Comparison of ENCODE assay signal across 16 cellular contexts in the genomic region with DNA sequence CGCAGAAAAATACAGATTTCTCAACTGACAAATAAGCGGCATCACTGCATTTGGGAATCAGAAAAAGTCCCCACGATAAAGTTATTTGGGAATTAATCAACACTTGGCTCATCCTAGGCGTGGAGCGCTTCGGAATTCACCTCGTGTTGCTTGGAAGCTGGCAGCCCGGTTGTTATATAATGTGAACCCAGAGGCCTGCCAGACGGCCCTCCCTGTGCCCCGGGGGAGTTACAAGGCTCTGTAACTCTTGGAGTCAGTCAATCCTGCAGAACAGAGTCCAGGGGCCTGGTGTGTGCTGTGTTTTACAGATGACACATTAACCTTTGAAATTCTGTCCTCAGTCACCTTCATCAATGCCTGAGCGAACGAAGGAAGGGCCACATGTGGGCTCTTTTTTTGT.
DNase-seq lines count a peak whose midpoint lies in the region; FAIRE-seq and TF ChIP-seq lines count a peak whose summit lies in the region.
"Had no signal": no experiment of that assay in that cellular context is flagged by ENCODE, and none has a peak within 500 bp of the region (broad histone marks: within the 10 kb centered on the region; RNA-seq: fewer than 3 reads in every experiment).

No MANE protein-coding gene starts in this region.

- H3K9me3 ChIP-seq in keratinocyte (ENCODE audit: control insufficient read depth, low read depth, low read length) = no peaks in the 10 kb centered on the region
- H3K9me3 ChIP-seq in sigmoid colon = no peaks in the 10 kb centered on the region
- H3K9me3 ChIP-seq: thoracic aorta had no signal

- H3K4me3 ChIP-seq in keratinocyte (ENCODE audit: control insufficient read depth in 2 of 3, extremely low read depth in 1 of 3, insufficient read depth in 2 of 3, low read depth in 1 of 3, low read length in 3 of 3) (no peak overlapping the region), sigmoid colon (no peak overlapping the region)
- H3K4me3 ChIP-seq: thoracic aorta had no signal

- peak; percentile 31 for DNase-seq in Caki2 (ENCODE audit: low read depth)
- DNase-seq in caudate nucleus (lab: John Stamatoyannopoulos, UW) = peak in 39 of 61 donors; percentile 8 to 75 (median 30)
- DNase-seq in keratinocyte (ENCODE audit: low read depth, low spot score) = no peak
- DNase-seq in sigmoid colon = peak; percentile 85
- DNase-seq in dedifferentiated amniotic fluid mesenchymal stem cell (ENCODE audit: extremely low spot score) = no peak
- no peak for DNase-seq in CD14-positive monocyte (ENCODE audit: low spot score)
- DNase-seq in foreskin melanocyte = no peak
- no peak for DNase-seq in stimulated activated CD4-positive, alpha-beta T cell treated with anti-CD3 and anti-CD28 coated beads, Interleukin-4, amount 100 ng/mL, for 24 hours
- DNase-seq: activated naive CD8-positive, alpha-beta T cell treated with anti-CD3 and anti-CD28 coated beads, Interleukin-2, amount 10 ng/mL, durations not matched to agents 7 days and 5 days; DMS153; mesendoderm; SHP77; stimulated activated CD4-positive, alpha-beta T cell treated with anti-CD3 and anti-CD28 coated beads, Interleukin-15, amount 100 ng/mL, for 24 hours had no signal

- FAIRE-seq in keratinocyte (lab: Jason Lieb, UNC) = no peak

- WGBS in sigmoid colon, 2 donors = 82 to 84% methylated on average over 12 of the region's 12 CpGs

- peaks cover 3% of the 10 kb centered on the region for H3K9me1 ChIP-seq in keratinocyte (ENCODE audit: control insufficient read depth, extremely low read depth, insufficient read depth, low read length)

- H3K4me2 ChIP-seq in keratinocyte (ENCODE audit: control insufficient read depth, extremely low read depth, insufficient read depth, low read depth, low read length) = peak overlapping the region; percentile 57
- H3K4me2 ChIP-seq: KMS-11 had no signal

- H2AFZ ChIP-seq in keratinocyte (ENCODE audit: control insufficient read depth, low read length) = no peak overlapping the region

- H3K4me1 Mint-ChIP-seq in CD14-positive monocyte = peaks cover 39% of the 10 kb centered on the region

- H3K9me3 Mint-ChIP-seq in CD14-positive monocyte = peaks cover 0 to 2% (median 0%) of the 10 kb centered on the region in 7 donors
- H3K9me3 Mint-ChIP-seq: activated naive CD8-positive, alpha-beta T cell treated with anti-CD3 and anti-CD28 coated beads, Interleukin-2, amount 10 ng/mL, durations not matched to agents 7 days and 5 days had no signal

- no peaks in the 10 kb centered on the region for H3K27me3 Mint-ChIP-seq in CD14-positive monocyte (ENCODE audit: low read depth in 3 of 3)
- H3K27me3 Mint-ChIP-seq: activated naive CD8-positive, alpha-beta T cell treated with anti-CD3 and anti-CD28 coated beads, Interleukin-2, amount 10 ng/mL, durations not matched to agents 7 days and 5 days had no signal

- no peaks in the 10 kb centered on the region for H4K20me1 ChIP-seq in keratinocyte (ENCODE audit: control insufficient read depth, extremely low read depth, insufficient read depth, low read length)

- peak in 2 of 4 donors; percentile 13 to 69 for TF ChIP-seq EP300 in sigmoid colon (IDR thresholded peaks at IDR 0.05)

- H3K36me3 ChIP-seq in keratinocyte (ENCODE audit: control insufficient read depth in 2 of 2, extremely low read depth in 1 of 2, insufficient read depth in 2 of 2, low read length in 2 of 2) (peaks cover 0 to 4% of the 10 kb centered on the region in 2 experiments), sigmoid colon (no peaks in the 10 kb centered on the region)
- H3K36me3 ChIP-seq: thoracic aorta had no signal

- peaks cover 2 to 5% of the 10 kb centered on the region in 2 donors for H3K36me3 Mint-ChIP-seq in CD14-positive monocyte

- H3K27me3 ChIP-seq in keratinocyte (ENCODE audit: control insufficient read depth, extremely low read depth, insufficient read depth, low read length) (no peaks in the 10 kb centered on the region), sigmoid colon (no peaks in the 10 kb centered on the region)

- dilution Hi-C loops in keratinocyte (cut with MboI; ENCODE audit: extremely low pct_ligation_motif_present, low sequenced_read_pairs) = loop anchor here (5.0 kb wide), 1 partner anchor 64 kb away; no protein-coding TSS in a partner anchor

- peaks cover 20% of the 10 kb centered on the region for H3K4me1 ChIP-seq in keratinocyte (ENCODE audit: control insufficient read depth, extremely low read depth, insufficient read depth, low read length)
- H3K4me1 ChIP-seq in sigmoid colon = peaks cover 0 to 32% (median 28%) of the 10 kb centered on the region in 4 donors

- peak overlapping the region; percentile 94 for H3K27ac ChIP-seq in caudate nucleus (ENCODE audit: low read depth, low read length)
- peak overlapping the region; percentile 25 for H3K27ac ChIP-seq in keratinocyte (ENCODE audit: control insufficient read depth, insufficient read depth, low read length)
- peak overlapping the region; percentile 45 to 84 (median 66) for H3K27ac ChIP-seq in sigmoid colon
- H3K27ac ChIP-seq: epithelial cell of prostate, KMS-11, thoracic aorta had no signal

- intact Hi-C loops in sigmoid colon (cut with DNase I) = no loop called here
- intact Hi-C loops in CD14-positive monocyte (cut with micrococcal nuclease) = no loop called here

- H3K79me2 ChIP-seq in keratinocyte (ENCODE audit: control insufficient read depth, insufficient read depth, low read length) = peaks cover 2% of the 10 kb centered on the region

- peak overlapping the region in 2 of 7 donors; percentile 13 to 35 for H3K27ac Mint-ChIP-seq in CD14-positive monocyte

- TF ChIP-seq CTCF in keratinocyte (optimal IDR thresholded peaks at IDR 0.05 in 1 of 3, IDR thresholded peaks at IDR 0.05 in 1 of 3, conservative IDR thresholded peaks at IDR 0.05 in 1 of 3; ENCODE audit: extremely low read depth in 1 of 3, insufficient read depth in 2 of 3, low read length in 3 of 3) (no peak), sigmoid colon (IDR thresholded peaks at IDR 0.05) (no peak), CD14-positive monocyte (IDR thresholded peaks at IDR 0.05) (no peak)

- no peak overlapping the region for H3K4me3 Mint-ChIP-seq in CD14-positive monocyte
- H3K4me3 Mint-ChIP-seq: activated naive CD8-positive, alpha-beta T cell treated with anti-CD3 and anti-CD28 coated beads, Interleukin-2, amount 10 ng/mL, durations not matched to agents 7 days and 5 days had no signal

- H3K9ac ChIP-seq in keratinocyte (ENCODE audit: control insufficient read depth, extremely low read depth, insufficient read depth, low read length) = no peak overlapping the region
- H3K9ac ChIP-seq: KMS-11 had no signal

- in situ Hi-C loops in Caki2 (cut with HindIII; ENCODE audit: low pct_unique_long_range_greater_than_20kb, low sequenced_read_pairs) = loop anchor here (5.0 kb wide), 1 partner anchor 66 kb away; no protein-coding TSS in a partner anchor

- TF ChIP-seq POLR2A in sigmoid colon (IDR thresholded peaks at IDR 0.05) = no peak

Comparison
In these comparisons a context has a peak if more than half of its experiments do, and no peak if none do; other contexts are left out.
1. DNase-seq: peak in Caki2 (single experiment), caudate nucleus (39 of 61) and sigmoid colon (single experiment); none in keratinocyte (single experiment), dedifferentiated amniotic fluid mesenchymal stem cell (single experiment), CD14-positive monocyte (single experiment), foreskin melanocyte (single experiment) and stimulated activated CD4-positive, alpha-beta T cell treated with anti-CD3 and anti-CD28 coated beads, Interleukin-4, amount 100 ng/mL, for 24 hours (single experiment).
2. H3K27ac ChIP-seq: peak in every context shown above with its lines; median percentile 94 in caudate nucleus; 66 in sigmoid colon; 25 in keratinocyte.